15 cellular contexts compared by ENCODE assay signal in genomic region chr17:883586-883962, GRCh38.
DNase-seq lines count a peak whose midpoint lies in the region; ATAC-seq and TF ChIP-seq lines count a peak whose summit lies in the region.
"Had no signal": no experiment of that assay in that cellular context is flagged by ENCODE, and none has a peak within 500 bp of the region (broad histone marks: within the 10 kb centered on the region; RNA-seq: fewer than 3 reads in every experiment).

No MANE protein-coding gene starts in this region.

- H3K4me3 ChIP-seq in cardiac muscle cell (no peak overlapping the region), neural progenitor cell (no peak overlapping the region), vagina (no peak overlapping the region)

- peaks cover 32% of the 10 kb centered on the region for H3K4me1 ChIP-seq in cardiac muscle cell (ENCODE audit: low read depth)
- peaks cover 12% of the 10 kb centered on the region for H3K4me1 ChIP-seq in neural progenitor cell
- H3K4me1 ChIP-seq in vagina, result peaks cover 78% of the 10 kb centered on the region

- H3K4me1 Mint-ChIP-seq in glutamatergic neuron (ENCODE audit: low read depth, unreplicated experiment), result peaks cover 39% of the 10 kb centered on the region
- peaks cover 53% of the 10 kb centered on the region for H3K4me1 Mint-ChIP-seq in neural progenitor cell

- H3K36me3 Mint-ChIP-seq in glutamatergic neuron (ENCODE audit: unreplicated experiment) (no peaks in the 10 kb centered on the region), neural progenitor cell (peaks cover 38% of the 10 kb centered on the region)

- H3K36me3 ChIP-seq in cardiac muscle cell (no peaks in the 10 kb centered on the region), neural progenitor cell (no peaks in the 10 kb centered on the region), vagina (no peaks in the 10 kb centered on the region)

- ATAC-seq in left cardiac atrium (no peak), omental fat pad (ENCODE audit: low FRiP score) (no peak)
- ATAC-seq: PC-3 had no signal

- peaks cover 22% of the 10 kb centered on the region for H3F3A ChIP-seq in neural progenitor cell (ENCODE audit: low read depth)

- H4K20me1 ChIP-seq in neural progenitor cell (ENCODE audit: low read depth), result peaks cover 37% of the 10 kb centered on the region

- H3K9me3 Mint-ChIP-seq in glutamatergic neuron (ENCODE audit: unreplicated experiment) (peaks cover 13% of the 10 kb centered on the region), neural progenitor cell (peaks cover 27% of the 10 kb centered on the region)
- H3K9me3 Mint-ChIP-seq: T-helper 1 cell treated with Interleukin-12 subunit alpha and Interleukin-12 subunit beta and Interleukin-4 antibody, amounts not matched to agents 30 μg/mL and 1 μg/mL, for 36 hours had no signal

- H3K4me3 Mint-ChIP-seq in glutamatergic neuron (ENCODE audit: unreplicated experiment), result no peak overlapping the region
- H3K4me3 Mint-ChIP-seq in neural progenitor cell, result peak overlapping the region; percentile 73
- H3K4me3 Mint-ChIP-seq: T-helper 1 cell treated with Interleukin-12 subunit alpha and Interleukin-12 subunit beta and Interleukin-4 antibody, amounts not matched to agents 30 μg/mL and 1 μg/mL, for 36 hours had no signal

- intact Hi-C loops in left cardiac atrium (cut with DNase I) (loop anchor here in 1 of 2 donors (5.0 kb wide), 1 partner anchor 94 kb away; the partner anchor contains the start of gene NXN), vagina (cut with DNase I) (loop anchor here (10.0 kb wide), 2 partner anchors 89 to 91 kb away; partner anchors contain the start of gene NXN)

- TF ChIP-seq CTCF in cardiac muscle cell (IDR thresholded peaks at IDR 0.05; ENCODE audit: low read depth, low read length) (no peak), glutamatergic neuron (IDR thresholded peaks at IDR 0.05; ENCODE audit: partially characterized antibody, unreplicated experiment) (no peak), neural progenitor cell (IDR thresholded peaks at IDR 0.05) (no peak), vagina (IDR thresholded peaks at IDR 0.05) (no peak), omental fat pad (IDR thresholded peaks at IDR 0.05) (no peak)

- H3K27me3 Mint-ChIP-seq in glutamatergic neuron (ENCODE audit: unreplicated experiment), result peaks cover 10% of the 10 kb centered on the region
- H3K27me3 Mint-ChIP-seq in neural progenitor cell (ENCODE audit: insufficient read depth, low read depth), result peaks cover 11% of the 10 kb centered on the region

- H3K27ac ChIP-seq in cardiac muscle cell, result peak overlapping the region; percentile 87
- H3K27ac ChIP-seq in neural progenitor cell, result no peak overlapping the region
- H3K27ac ChIP-seq in vagina, result peak overlapping the region; percentile 80

- H3K9ac ChIP-seq in neural progenitor cell, result no peak overlapping the region

- no peaks in the 10 kb centered on the region for H3K9me3 ChIP-seq in cardiac muscle cell (ENCODE audit: low read depth)
- H3K9me3 ChIP-seq in neural progenitor cell (ENCODE audit: low read depth), result no peaks in the 10 kb centered on the region
- H3K9me3 ChIP-seq in vagina, result no peaks in the 10 kb centered on the region

- H2AFZ ChIP-seq in neural progenitor cell (replicated peaks), result no peak overlapping the region

- peak overlapping the region; percentile 70 for H3K27ac Mint-ChIP-seq in glutamatergic neuron (ENCODE audit: unreplicated experiment)
- H3K27ac Mint-ChIP-seq in neural progenitor cell, result peak overlapping the region; percentile 98
- H3K27ac Mint-ChIP-seq: T-helper 1 cell treated with Interleukin-12 subunit alpha and Interleukin-12 subunit beta and Interleukin-4 antibody, amounts not matched to agents 30 μg/mL and 1 μg/mL, for 36 hours had no signal

- H3K27me3 ChIP-seq in cardiac muscle cell, result no peaks in the 10 kb centered on the region
- no peaks in the 10 kb centered on the region for H3K27me3 ChIP-seq in neural progenitor cell
- no peaks in the 10 kb centered on the region for H3K27me3 ChIP-seq in vagina

- H3K4me2 ChIP-seq in neural progenitor cell, result peak overlapping the region; percentile 7

- peaks cover 67% of the 10 kb centered on the region for H3K79me2 ChIP-seq in neural progenitor cell (ENCODE audit: low read depth)

- no peak for TF ChIP-seq POLR2A in vagina (IDR thresholded peaks at IDR 0.05)

- DNase-seq in cardiac muscle cell (ENCODE audit: low read depth in 1 of 2, low spot score in 1 of 2) (no peak), left cardiac atrium (no peak), glutamatergic neuron (no peak), neural progenitor cell (ENCODE audit: low spot score) (no peak), vagina (ENCODE audit: extremely low spot score in 2 of 2) (no peak), COLO829 (ENCODE audit: low spot score) (no peak), activated gamma-delta T cell treated with Interleukin-2 at 50 U/mL for 16 hours (no peak), omental fat pad (ENCODE audit: low spot score) (no peak)
- DNase-seq: 8988T; activated CD4-positive, alpha-beta T cell treated with anti-CD3 and anti-CD28 coated beads, Interleukin-2, amount 50 U/mL, for 48 hours; central memory CD4-positive, alpha-beta T cell; NCI-H1092; NCI-H345; PC-3 had no signal
